ENCODE assay signal across 24 cellular contexts in genomic region chr2:200708951-200709350, GRCh38.
"Had no signal": no experiment of that assay in that cellular context is flagged by ENCODE, and none has a peak within 500 bp of the region (broad histone marks: within the 10 kb centered on the region; RNA-seq: fewer than 3 reads in every experiment).

No MANE protein-coding gene starts in this region.

- DNase-seq: cortex of kidney; effector memory CD8-positive, alpha-beta T cell; foreskin fibroblast; gastrocnemius medialis; head of caudate nucleus; kidney; natural killer cell; occipital lobe; ovary; posterior cingulate gyrus; psoas muscle; right cardiac atrium; sigmoid colon; stimulated activated CD4-positive, alpha-beta T cell treated with anti-CD3 and anti-CD28 coated beads, Interleukin-2, amount 100 ng/mL, for 24 hours; stimulated activated CD4-positive, alpha-beta T cell treated with anti-CD3 and anti-CD28 coated beads, Interleukin-4, amount 100 ng/mL, for 24 hours; stimulated activated naive CD8-positive, alpha-beta T cell treated with anti-CD3 and anti-CD28 coated beads, Interleukin-15, Interleukin-2, amounts not matched to agents 100 U/mL and 50 U/mL, for 24 hours; substantia nigra; testis; tibial artery; upper lobe of left lung had no signal

- H3K4me3 ChIP-seq: gastrocnemius medialis, lung, ovary, psoas muscle, sigmoid colon, testis, tibial artery, upper lobe of left lung had no signal

- H3K27ac ChIP-seq: gastrocnemius medialis, ovary, psoas muscle, sigmoid colon, testis, tibial artery, upper lobe of left lung had no signal

- H3K36me3 Mint-ChIP-seq: memory B cell; natural killer cell; stimulated activated memory B cell treated with anti-CD40 and anti-IgM and Interleukin-4, amounts not matched to agents 10 μg/mL and 1 μg/mL and 100 μg/mL, for 72 hours had no signal

- H3K4me3 Mint-ChIP-seq: effector memory CD8-positive, alpha-beta T cell; memory B cell; natural killer cell; stimulated activated memory B cell treated with anti-CD40 and anti-IgM and Interleukin-4, amounts not matched to agents 10 μg/mL and 1 μg/mL and 100 μg/mL, for 72 hours had no signal

- H3K27me3 ChIP-seq: gastrocnemius medialis, ovary, sigmoid colon, testis, upper lobe of left lung had no signal

- H3K9me3 Mint-ChIP-seq: effector memory CD8-positive, alpha-beta T cell; memory B cell; natural killer cell; stimulated activated memory B cell treated with anti-CD40 and anti-IgM and Interleukin-4, amounts not matched to agents 10 μg/mL and 1 μg/mL and 100 μg/mL, for 72 hours had no signal

- H3K27ac Mint-ChIP-seq: effector memory CD8-positive, alpha-beta T cell; memory B cell; natural killer cell; stimulated activated memory B cell treated with anti-CD40 and anti-IgM and Interleukin-4, amounts not matched to agents 10 μg/mL and 1 μg/mL and 100 μg/mL, for 72 hours had no signal

- ATAC-seq: effector memory CD8-positive, alpha-beta T cell; gastrocnemius medialis; left lobe of liver; natural killer cell; psoas muscle; right cardiac atrium; stimulated activated memory B cell treated with anti-CD40 and anti-IgM and Interleukin-4, amounts not matched to agents 10 μg/mL and 1 μg/mL and 100 μg/mL, for 72 hours; stimulated activated naive CD8-positive, alpha-beta T cell treated with anti-CD3 and anti-CD28 coated beads, Interleukin-15, Interleukin-2, amounts not matched to agents 100 U/mL and 50 U/mL, for 24 hours had no signal

- H3K36me3 ChIP-seq: gastrocnemius medialis, ovary, sigmoid colon, tibial artery, upper lobe of left lung had no signal

- H3K4me1 ChIP-seq: testis had no signal

- H3K9me3 ChIP-seq: gastrocnemius medialis, ovary, psoas muscle, sigmoid colon, testis, tibial artery, upper lobe of left lung had no signal
